Comparison of ENCODE assay signal across 2 cellular contexts in the genomic region with DNA sequence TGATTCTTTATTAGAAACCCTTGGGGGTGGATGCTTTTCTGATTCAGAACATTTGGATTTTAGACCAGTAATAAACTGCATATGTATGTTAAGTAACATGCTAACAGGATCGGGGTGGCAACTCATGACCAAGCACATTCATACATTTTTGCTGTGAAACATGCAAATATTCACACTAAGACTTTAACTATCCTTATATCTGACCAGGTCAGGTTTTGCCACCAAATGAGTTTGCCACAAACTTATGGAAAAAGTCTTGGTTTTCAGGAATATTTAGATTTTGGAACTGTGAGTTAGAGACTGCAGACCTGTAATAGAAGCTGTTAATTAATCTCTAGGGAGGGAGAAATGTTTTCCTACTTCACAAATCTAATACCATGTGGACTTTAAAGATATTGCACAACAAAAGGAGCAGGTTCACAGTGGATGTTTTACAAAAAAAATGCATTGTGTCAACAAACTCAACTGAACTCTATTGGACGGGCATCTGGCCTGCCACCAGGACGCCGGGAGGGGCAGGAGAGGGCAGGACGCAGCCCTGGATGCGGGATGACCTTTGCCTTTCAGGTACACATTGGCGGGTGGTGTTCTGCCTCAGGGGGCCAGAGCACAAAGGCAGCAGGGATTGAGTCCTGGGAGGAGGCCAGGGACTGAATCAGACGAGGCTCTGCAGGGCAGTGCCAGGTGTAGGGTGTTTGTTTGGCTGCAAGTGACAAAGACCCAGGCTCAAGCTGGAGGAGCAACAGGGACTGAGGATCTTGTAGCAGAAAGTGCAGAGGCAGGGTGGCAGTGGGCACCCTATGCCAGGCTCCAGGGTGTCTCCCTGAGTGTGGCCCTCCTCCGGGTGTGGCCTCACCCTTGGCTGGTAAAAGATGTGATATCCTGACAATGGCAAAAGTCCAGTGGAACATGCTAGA.
TF ChIP-seq lines count a peak whose summit lies in the region.

No MANE protein-coding gene starts in this region.

TF ChIP-seq in HEK293, 187 proteins besides CTCF, POLR2A, EP300 and RAD21 (continued from another document):
- TF ChIP-seq, protein P1, sequence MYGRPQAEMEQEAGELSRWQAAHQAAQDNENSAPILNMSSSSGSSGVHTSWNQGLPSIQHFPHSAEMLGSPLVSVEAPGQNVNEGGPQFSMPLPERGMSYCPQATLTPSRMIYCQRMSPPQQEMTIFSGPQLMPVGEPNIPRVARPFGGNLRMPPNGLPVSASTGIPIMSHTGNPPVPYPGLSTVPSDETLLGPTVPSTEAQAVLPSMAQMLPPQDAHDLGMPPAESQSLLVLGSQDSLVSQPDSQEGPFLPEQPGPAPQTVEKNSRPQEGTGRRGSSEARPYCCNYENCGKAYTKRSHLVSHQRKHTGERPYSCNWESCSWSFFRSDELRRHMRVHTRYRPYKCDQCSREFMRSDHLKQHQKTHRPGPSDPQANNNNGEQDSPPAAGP (tag by site-specific recombination; IDR thresholded peaks at IDR 0.05), result peak; percentile 50; the same call in 1 of the 2 replicates
- peak; percentile 37 for TF ChIP-seq GLIS1 (tag by site-specific recombination; IDR thresholded peaks at IDR 0.05)

TF ChIP-seq in endothelial cell of umbilical vein, 7 proteins besides CTCF, POLR2A, EP300 and RAD21 (continued from another document):
- TF ChIP-seq EZH2 (IDR thresholded peaks at IDR 0.05; ENCODE audit: borderline replicate concordance, low read depth, low read length, severe bottlenecking) (no peak), GATA2 (IDR thresholded peaks at IDR 0.05; ENCODE audit: insufficient read depth, insufficient read length, low read depth, low read length) (no peak), MYC (IDR thresholded peaks at IDR 0.05; ENCODE audit: low read depth, low read length) (no peak)
- TF ChIP-seq, protein P2, sequence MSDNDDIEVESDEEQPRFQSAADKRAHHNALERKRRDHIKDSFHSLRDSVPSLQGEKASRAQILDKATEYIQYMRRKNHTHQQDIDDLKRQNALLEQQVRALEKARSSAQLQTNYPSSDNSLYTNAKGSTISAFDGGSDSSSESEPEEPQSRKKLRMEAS (IDR thresholded peaks at IDR 0.05; ENCODE audit: insufficient read depth, insufficient read length), result no peak
